19 cellular contexts compared by ENCODE assay signal in genomic region chr6:1379026-1379809, GRCh38. TPM values are rescaled to one million over a fixed set of nuclear protein-coding genes. Genes with fewer than 3 reads are reported as not detected.
A peak's percentile ranks its signal among the peaks of the same experiment; 100 is the strongest.
DNase-seq lines count a peak whose midpoint lies in the region; ATAC-seq, FAIRE-seq and TF ChIP-seq lines count a peak whose summit lies in the region.
"Had no signal": no experiment of that assay in that cellular context is flagged by ENCODE, and none has a peak within 500 bp of the region (broad histone marks: within the 10 kb centered on the region; RNA-seq: fewer than 3 reads in every experiment).

No MANE protein-coding gene starts in this region.

- CTCF ChIA-PET in K562 (lab: Yijun Ruan, JAX; ENCODE audit: low intra/inter-chr PET ratio) = no interaction called here

- H3K4me2 ChIP-seq in K562 (ENCODE audit: insufficient read depth, low read length) (no peak overlapping the region), osteoblast (ENCODE audit: insufficient read depth, low read length) (no peak overlapping the region)

- TF ChIP-seq RAD21 in K562 (CRISPR knock-in tag; conservative IDR thresholded peaks at IDR 0.05 in 1 of 2, IDR thresholded peaks at IDR 0.05 in 1 of 2) = no peak

- peaks cover 13% of the 10 kb centered on the region for H3K4me1 ChIP-seq in HUES48 (ENCODE audit: control insufficient read depth, insufficient read depth, low read length)
- H3K4me1 ChIP-seq in K562 (replicated peaks in 1 of 2; ENCODE audit: control insufficient read depth in 2 of 2, insufficient read depth in 2 of 2, low read length in 2 of 2) = peaks cover 0 to 36% of the 10 kb centered on the region in 2 experiments; a peak in 2 of 5 replicates
- H3K4me1 ChIP-seq in osteoblast (ENCODE audit: insufficient read depth, low read length) = no peaks in the 10 kb centered on the region

- TF ChIP-seq CTCF in K562 (IDR thresholded peaks at IDR 0.05 in 2 of 3, conservative IDR thresholded peaks at IDR 0.05 in 1 of 3; ENCODE audit: insufficient read depth in 2 of 3, low read depth in 1 of 3, low read length in 3 of 3) (no peak), osteoblast (IDR thresholded peaks at IDR 0.05; ENCODE audit: extremely low read depth, low read depth, low read length) (no peak)

- no peaks in the 10 kb centered on the region for H4K20me1 ChIP-seq in K562 (replicated peaks; ENCODE audit: control insufficient read depth, insufficient read depth, low read length)
- no peaks in the 10 kb centered on the region for H4K20me1 ChIP-seq in osteoblast (ENCODE audit: insufficient read depth, low read length)

- TF ChIP-seq POLR2A in K562 (conservative IDR thresholded peaks at IDR 0.05) = no peak

- peak; percentile 60 for DNase-seq in D341Med (ENCODE audit: low spot score)
- DNase-seq in K562 (ENCODE audit: extremely low read depth in 1 of 4, low spot score in 3 of 4) = no peak
- DNase-seq in osteoblast (ENCODE audit: insufficient read length, low spot score, missing footprints) = peak; percentile 88
- no peak for DNase-seq in ureter (ENCODE audit: low spot score)
- no peak for DNase-seq in GF-D8 (lab: John Stamatoyannopoulos, UW)
- no peak for DNase-seq in NCI-H1092 (lab: John Stamatoyannopoulos, UW)
- DNase-seq: aorta; DMS79 treated with DMSO at 0.1 percent for 48 hours; GM23248; NCI-H446; RPMI8226; stimulated activated CD4-positive, alpha-beta T cell treated with anti-CD3 and anti-CD28 coated beads, Interleukin-4, amount 100 ng/mL, for 4 hours; thyroid gland had no signal

- no peaks in the 10 kb centered on the region for H3K36me3 ChIP-seq in HUES48 (ENCODE audit: control insufficient read depth, insufficient read depth, low read length)
- H3K36me3 ChIP-seq in K562 (ENCODE audit: control insufficient read depth, insufficient read depth, low read length) = no peaks in the 10 kb centered on the region
- H3K36me3 ChIP-seq in osteoblast (ENCODE audit: insufficient read depth, low read length) = no peaks in the 10 kb centered on the region
- H3K36me3 ChIP-seq: neutrophil, thyroid gland had no signal

- in situ Hi-C loops in K562 (cut with MboI) = loop anchor here (10.0 kb wide), 1 partner anchor 584 kb away; no protein-coding TSS in a partner anchor

- 4% methylated on average over 57 of the region's 59 CpGs for WGBS in K562 (ENCODE audit: insufficient coverage, low coverage, missing lambda C conversion rate)

- H3K27me3 ChIP-seq in HUES48 (ENCODE audit: control insufficient read depth, insufficient read depth, low read length) (peaks cover 100% of the 10 kb centered on the region), K562 (ENCODE audit: control insufficient read depth in 2 of 2, insufficient read depth in 2 of 2, low read length in 2 of 2) (peaks cover 41 to 72% of the 10 kb centered on the region in 2 experiments), osteoblast (ENCODE audit: insufficient read depth, low read length) (peaks cover 95% of the 10 kb centered on the region)

- H3K27ac ChIP-seq in HUES48 (ENCODE audit: low read depth, low read length) (no peak overlapping the region), K562 (ENCODE audit: extremely low read depth, low read depth, low read length) (no peak overlapping the region), osteoblast (ENCODE audit: low read depth, low read length) (no peak overlapping the region)
- H3K27ac ChIP-seq: epithelial cell of prostate, GM23248, neutrophil, thyroid gland had no signal

- ATAC-seq in K562 (no peak), HG03175 (IDR thresholded peaks at IDR 0.05; ENCODE audit: unreplicated experiment) (no peak)

- no peak overlapping the region for H2AFZ ChIP-seq in K562 (ENCODE audit: low read depth, low read length)
- H2AFZ ChIP-seq in osteoblast (ENCODE audit: low read length) = no peak overlapping the region
- H2AFZ ChIP-seq: GM23248 had no signal

- H3K9me3 ChIP-seq in HUES48 (ENCODE audit: control insufficient read depth, insufficient read depth, low read length) (no peaks in the 10 kb centered on the region), K562 (replicated peaks; ENCODE audit: control insufficient read depth, insufficient read depth, low read depth, low read length) (no peaks in the 10 kb centered on the region), osteoblast (ENCODE audit: low read depth, low read length) (no peaks in the 10 kb centered on the region)
- H3K9me3 ChIP-seq: neutrophil, thyroid gland had no signal

- H3K4me3 ChIP-seq in HUES48 (ENCODE audit: low read depth, low read length) (peak overlapping the region; percentile 37; the same call in 1 of the 2 replicates), K562 (no peak overlapping the region), osteoblast (ENCODE audit: insufficient read depth, low read length) (no peak overlapping the region)
- H3K4me3 ChIP-seq: GM23248, thyroid gland had no signal

- FAIRE-seq in K562 (lab: Jason Lieb, UNC) = no peak
- FAIRE-seq: islet of Langerhans had no signal

- intact Hi-C loops in K562 (cut with micrococcal nuclease) = no loop called here

- H3K79me2 ChIP-seq in K562 (ENCODE audit: control insufficient read depth, insufficient read depth, low read length) = no peaks in the 10 kb centered on the region
- H3K79me2 ChIP-seq in osteoblast (ENCODE audit: insufficient read depth, low read length) = no peaks in the 10 kb centered on the region

- POLR2A ChIA-PET in K562 (lab: Yijun Ruan, JAX) = interaction anchor here (0.7 kb wide), 1 partner anchor 561 kb away, joined by 3 read pairs; no protein-coding TSS in a partner anchor

- BruUV-seq in K562 (replicated peaks; lab: Mats Ljungman, UMichigan) = no TSS peak

- no peak for TF ChIP-seq EP300 in K562 (IDR thresholded peaks at IDR 0.05; ENCODE audit: low read length)

- H3K9me1 ChIP-seq in K562 (ENCODE audit: control insufficient read depth, insufficient read depth, low read length) = no peaks in the 10 kb centered on the region

- H3K9ac ChIP-seq in HUES48 (ENCODE audit: low read depth, low read length) (no peak overlapping the region), K562 (ENCODE audit: insufficient read depth in 1 of 2, low read depth in 2 of 2, low read length in 2 of 2) (no peak overlapping the region)
- H3K9ac ChIP-seq: GM23248 had no signal

TF ChIP-seq in K562, 482 proteins besides CTCF, POLR2A, EP300 and RAD21 (continues in another document):
- TF ChIP-seq VEZF1 (CRISPR knock-in tag; IDR thresholded peaks at IDR 0.05) (no peak), CLOCK (CRISPR knock-in tag; IDR thresholded peaks at IDR 0.05; ENCODE audit: borderline replicate concordance) (no peak), MAX (CRISPR knock-in tag; IDR thresholded peaks at IDR 0.05) (no peak), ASH1L (IDR thresholded peaks at IDR 0.05; ENCODE audit: borderline replicate concordance, low read depth, partially characterized antibody) (no peak), MYC (IDR thresholded peaks at IDR 0.05; ENCODE audit: low read depth, low read length) (no peak), MYC (CRISPR knock-in tag; IDR thresholded peaks at IDR 0.05; ENCODE audit: borderline replicate concordance, low read depth) (no peak)

RNA-seq across cellular contexts. Expression of gene FOXF2, which starts 10.2 kb away (rescaled TPM):
- not detected in 2 replicates for total RNA-seq in K562 (2011; cell fraction: chromatin; rRNA removed; ENCODE audit: low replicate concordance)
- not detected in 2 replicates for total RNA-seq in K562 (2011; cell fraction: nucleolus; rRNA removed)
- total RNA-seq in K562 (2011; cell fraction: nucleoplasm; rRNA removed) = not detected in 2 replicates
- total RNA-seq in K562 (2014; rRNA removed) (not detected in 2 replicates), K562 (2014; rRNA removed; fragmentation: Illumina TruSeq; extraction: Trizol) (not detected in 2 replicates), K562 (2015; rRNA removed; fragmentation: Illumina TruSeq; extraction: Trizol) (not detected in 2 replicates), K562 (2021) (not detected in 2 replicates), osteoblast (1.1 and 2.1 TPM in 2 replicates), ureter (3.4 TPM)
- polyA plus RNA-seq in K562 (2011; rRNA removed) (not detected in 2 replicates), K562 (2014; fragmentation: Illumina TruSeq; extraction: Trizol) (not detected in 2 replicates), K562 (2014; fragmentation: Nextera tagmentation; extraction: Ambion mirVana) (not detected), K562 (2014; rRNA removed) (not detected in 2 replicates)
- not detected in 2 replicates for polyA plus RNA-seq in K562 (2011; cell fraction: cytosol; rRNA removed)
- polyA plus RNA-seq in K562 (2011; cell fraction: nucleus; rRNA removed) = not detected in 2 replicates
- polyA plus RNA-seq in K562 (2012) = not detected in 2 replicates
- polyA minus RNA-seq in K562 (2011; rRNA and poly(A)+ RNA removed) = not detected in 2 replicates
- polyA minus RNA-seq in K562 (2011; cell fraction: cytosol; rRNA and poly(A)+ RNA removed) = not detected in 2 replicates
- not detected in 2 replicates for polyA minus RNA-seq in K562 (2011; cell fraction: nucleus; rRNA and poly(A)+ RNA removed)
- total RNA-seq: LHCN-M2 had no signal
- polyA plus RNA-seq: aorta had no signal

Comparison
In these comparisons a context has a peak if more than half of its experiments do, and no peak if none do; other contexts are left out.
1. DNase-seq: peak in D341Med (single experiment) and osteoblast (single experiment); none in K562 (0 of 4), ureter (single experiment), GF-D8 (single experiment) and NCI-H1092 (single experiment).